ENCODE assay signal across 22 cellular contexts in genomic region chr5:107170620-107171019, GRCh38.
"Had no signal": no experiment of that assay in that cellular context is flagged by ENCODE, and none has a peak within 500 bp of the region (broad histone marks: within the 10 kb centered on the region; RNA-seq: fewer than 3 reads in every experiment).

No MANE protein-coding gene starts in this region.

- H3K27me3 ChIP-seq: Peyer's patch, SJCRH30 had no signal

- H3K27ac ChIP-seq: HL-60, PC-9, Peyer's patch, SJCRH30 had no signal

- H3K4me3 ChIP-seq: PC-9, Peyer's patch, SJCRH30 had no signal

- H3K4me1 ChIP-seq: Peyer's patch, SJCRH30 had no signal

- H3K36me3 ChIP-seq: Peyer's patch, SJCRH30 had no signal

- DNase-seq: Karpas-422, KG1, MM.1S, NCI-H1092 treated with DMSO at 0.1 percent for 48 hours, NCI-H1436, NCI-H187, NCI-H2029, NCI-H2081 treated with DMSO at 0.1 percent for 48 hours, NCI-H2171, NCI-H226, NCI-H446, NCI-H510A, NCI-H524 treated with DMSO at 0.1 percent for 48 hours, NCI-H69, NCI-H774, PC-9, Peyer's patch, SHP77 treated with DMSO at 0.1 percent for 48 hours, SJCRH30, T-helper 1 cell, T-helper 17 cell had no signal

- H3K9me3 ChIP-seq: Peyer's patch had no signal
